Comparison of ENCODE assay signal across 2 cellular contexts in the genomic region with DNA sequence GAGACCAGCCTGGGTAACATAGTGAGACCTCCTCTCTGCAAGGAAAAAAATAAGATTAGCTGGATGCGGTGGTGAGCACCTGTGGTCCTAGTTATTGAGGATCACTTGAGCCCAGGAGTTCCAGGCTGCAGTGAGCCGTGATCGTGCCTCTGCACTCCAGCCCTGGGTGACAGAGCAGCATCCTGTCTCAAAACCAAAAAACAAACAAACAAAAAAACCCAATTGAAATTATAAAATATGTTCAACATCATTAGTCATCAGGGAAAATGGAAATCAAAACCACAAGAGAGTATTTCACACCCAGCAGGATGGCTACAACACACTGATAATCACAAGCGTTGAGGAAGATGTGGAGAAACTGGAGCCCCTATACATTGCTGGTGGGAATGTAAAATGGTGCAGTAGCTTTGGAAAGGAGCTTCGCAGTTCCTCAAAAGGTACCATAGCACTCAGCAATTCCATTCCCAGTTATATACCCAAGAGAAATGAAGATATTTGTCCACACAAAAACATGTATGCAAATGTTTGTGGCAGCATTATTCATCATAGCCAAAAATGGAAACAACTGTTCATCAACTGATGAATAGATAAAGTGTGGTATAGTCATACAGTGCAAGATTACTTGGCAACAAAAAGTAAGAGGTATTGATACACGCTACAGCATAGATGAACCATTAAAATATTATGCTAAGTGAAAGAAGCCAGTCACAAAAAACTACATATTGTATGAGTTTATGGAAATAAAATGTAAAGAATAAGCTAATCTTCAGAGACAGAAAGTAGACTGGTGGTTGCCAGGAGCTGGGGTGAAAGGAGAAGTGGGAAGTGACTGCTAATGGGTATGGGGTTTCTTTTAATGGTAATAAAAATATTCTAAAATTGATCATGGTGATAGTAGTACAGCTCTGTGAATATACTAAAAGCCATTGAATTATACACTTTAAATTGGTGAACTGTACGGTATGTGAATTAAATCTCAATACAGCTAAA.
TF ChIP-seq lines count a peak whose summit lies in the region.

No MANE protein-coding gene starts in this region.

TF ChIP-seq in WTC11, 78 proteins besides CTCF, POLR2A, EP300 and RAD21 (continued from another document and continues in another):
- TF ChIP-seq, protein P1, sequence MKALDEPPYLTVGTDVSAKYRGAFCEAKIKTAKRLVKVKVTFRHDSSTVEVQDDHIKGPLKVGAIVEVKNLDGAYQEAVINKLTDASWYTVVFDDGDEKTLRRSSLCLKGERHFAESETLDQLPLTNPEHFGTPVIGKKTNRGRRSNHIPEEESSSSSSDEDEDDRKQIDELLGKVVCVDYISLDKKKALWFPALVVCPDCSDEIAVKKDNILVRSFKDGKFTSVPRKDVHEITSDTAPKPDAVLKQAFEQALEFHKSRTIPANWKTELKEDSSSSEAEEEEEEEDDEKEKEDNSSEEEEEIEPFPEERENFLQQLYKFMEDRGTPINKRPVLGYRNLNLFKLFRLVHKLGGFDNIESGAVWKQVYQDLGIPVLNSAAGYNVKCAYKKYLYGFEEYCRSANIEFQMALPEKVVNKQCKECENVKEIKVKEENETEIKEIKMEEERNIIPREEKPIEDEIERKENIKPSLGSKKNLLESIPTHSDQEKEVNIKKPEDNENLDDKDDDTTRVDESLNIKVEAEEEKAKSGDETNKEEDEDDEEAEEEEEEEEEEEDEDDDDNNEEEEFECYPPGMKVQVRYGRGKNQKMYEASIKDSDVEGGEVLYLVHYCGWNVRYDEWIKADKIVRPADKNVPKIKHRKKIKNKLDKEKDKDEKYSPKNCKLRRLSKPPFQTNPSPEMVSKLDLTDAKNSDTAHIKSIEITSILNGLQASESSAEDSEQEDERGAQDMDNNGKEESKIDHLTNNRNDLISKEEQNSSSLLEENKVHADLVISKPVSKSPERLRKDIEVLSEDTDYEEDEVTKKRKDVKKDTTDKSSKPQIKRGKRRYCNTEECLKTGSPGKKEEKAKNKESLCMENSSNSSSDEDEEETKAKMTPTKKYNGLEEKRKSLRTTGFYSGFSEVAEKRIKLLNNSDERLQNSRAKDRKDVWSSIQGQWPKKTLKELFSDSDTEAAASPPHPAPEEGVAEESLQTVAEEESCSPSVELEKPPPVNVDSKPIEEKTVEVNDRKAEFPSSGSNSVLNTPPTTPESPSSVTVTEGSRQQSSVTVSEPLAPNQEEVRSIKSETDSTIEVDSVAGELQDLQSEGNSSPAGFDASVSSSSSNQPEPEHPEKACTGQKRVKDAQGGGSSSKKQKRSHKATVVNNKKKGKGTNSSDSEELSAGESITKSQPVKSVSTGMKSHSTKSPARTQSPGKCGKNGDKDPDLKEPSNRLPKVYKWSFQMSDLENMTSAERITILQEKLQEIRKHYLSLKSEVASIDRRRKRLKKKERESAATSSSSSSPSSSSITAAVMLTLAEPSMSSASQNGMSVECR (CRISPR knock-in tag; IDR thresholded peaks at IDR 0.05; ENCODE audit: borderline replicate concordance): no peak
- TF ChIP-seq, protein P2, sequence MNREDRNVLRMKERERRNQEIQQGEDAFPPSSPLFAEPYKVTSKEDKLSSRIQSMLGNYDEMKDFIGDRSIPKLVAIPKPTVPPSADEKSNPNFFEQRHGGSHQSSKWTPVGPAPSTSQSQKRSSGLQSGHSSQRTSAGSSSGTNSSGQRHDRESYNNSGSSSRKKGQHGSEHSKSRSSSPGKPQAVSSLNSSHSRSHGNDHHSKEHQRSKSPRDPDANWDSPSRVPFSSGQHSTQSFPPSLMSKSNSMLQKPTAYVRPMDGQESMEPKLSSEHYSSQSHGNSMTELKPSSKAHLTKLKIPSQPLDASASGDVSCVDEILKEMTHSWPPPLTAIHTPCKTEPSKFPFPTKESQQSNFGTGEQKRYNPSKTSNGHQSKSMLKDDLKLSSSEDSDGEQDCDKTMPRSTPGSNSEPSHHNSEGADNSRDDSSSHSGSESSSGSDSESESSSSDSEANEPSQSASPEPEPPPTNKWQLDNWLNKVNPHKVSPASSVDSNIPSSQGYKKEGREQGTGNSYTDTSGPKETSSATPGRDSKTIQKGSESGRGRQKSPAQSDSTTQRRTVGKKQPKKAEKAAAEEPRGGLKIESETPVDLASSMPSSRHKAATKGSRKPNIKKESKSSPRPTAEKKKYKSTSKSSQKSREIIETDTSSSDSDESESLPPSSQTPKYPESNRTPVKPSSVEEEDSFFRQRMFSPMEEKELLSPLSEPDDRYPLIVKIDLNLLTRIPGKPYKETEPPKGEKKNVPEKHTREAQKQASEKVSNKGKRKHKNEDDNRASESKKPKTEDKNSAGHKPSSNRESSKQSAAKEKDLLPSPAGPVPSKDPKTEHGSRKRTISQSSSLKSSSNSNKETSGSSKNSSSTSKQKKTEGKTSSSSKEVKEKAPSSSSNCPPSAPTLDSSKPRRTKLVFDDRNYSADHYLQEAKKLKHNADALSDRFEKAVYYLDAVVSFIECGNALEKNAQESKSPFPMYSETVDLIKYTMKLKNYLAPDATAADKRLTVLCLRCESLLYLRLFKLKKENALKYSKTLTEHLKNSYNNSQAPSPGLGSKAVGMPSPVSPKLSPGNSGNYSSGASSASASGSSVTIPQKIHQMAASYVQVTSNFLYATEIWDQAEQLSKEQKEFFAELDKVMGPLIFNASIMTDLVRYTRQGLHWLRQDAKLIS (CRISPR knock-in tag; IDR thresholded peaks at IDR 0.05; ENCODE audit: borderline replicate concordance): no peak
- TF ChIP-seq, protein P3, sequence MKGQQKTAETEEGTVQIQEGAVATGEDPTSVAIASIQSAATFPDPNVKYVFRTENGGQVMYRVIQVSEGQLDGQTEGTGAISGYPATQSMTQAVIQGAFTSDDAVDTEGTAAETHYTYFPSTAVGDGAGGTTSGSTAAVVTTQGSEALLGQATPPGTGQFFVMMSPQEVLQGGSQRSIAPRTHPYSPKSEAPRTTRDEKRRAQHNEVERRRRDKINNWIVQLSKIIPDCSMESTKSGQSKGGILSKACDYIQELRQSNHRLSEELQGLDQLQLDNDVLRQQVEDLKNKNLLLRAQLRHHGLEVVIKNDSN (CRISPR knock-in tag; IDR thresholded peaks at IDR 0.05): no peak
- TF ChIP-seq RELA (CRISPR knock-in tag; IDR thresholded peaks at IDR 0.05; ENCODE audit: borderline replicate concordance): no peak
- no peak for TF ChIP-seq GRHL2 (CRISPR knock-in tag; IDR thresholded peaks at IDR 0.05; ENCODE audit: insufficient replicate concordance, severe bottlenecking)
- TF ChIP-seq TCF7 (CRISPR knock-in tag; IDR thresholded peaks at IDR 0.05; ENCODE audit: low read depth): no peak
- TF ChIP-seq, protein P4, sequence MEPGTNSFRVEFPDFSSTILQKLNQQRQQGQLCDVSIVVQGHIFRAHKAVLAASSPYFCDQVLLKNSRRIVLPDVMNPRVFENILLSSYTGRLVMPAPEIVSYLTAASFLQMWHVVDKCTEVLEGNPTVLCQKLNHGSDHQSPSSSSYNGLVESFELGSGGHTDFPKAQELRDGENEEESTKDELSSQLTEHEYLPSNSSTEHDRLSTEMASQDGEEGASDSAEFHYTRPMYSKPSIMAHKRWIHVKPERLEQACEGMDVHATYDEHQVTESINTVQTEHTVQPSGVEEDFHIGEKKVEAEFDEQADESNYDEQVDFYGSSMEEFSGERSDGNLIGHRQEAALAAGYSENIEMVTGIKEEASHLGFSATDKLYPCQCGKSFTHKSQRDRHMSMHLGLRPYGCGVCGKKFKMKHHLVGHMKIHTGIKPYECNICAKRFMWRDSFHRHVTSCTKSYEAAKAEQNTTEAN (CRISPR knock-in tag; IDR thresholded peaks at IDR 0.05): no peak
- TF ChIP-seq FOXJ3 (CRISPR knock-in tag; IDR thresholded peaks at IDR 0.05; ENCODE audit: borderline replicate concordance): no peak

TF ChIP-seq in SK-N-SH treated with all-trans-retinoic acid at 6 μM for 48 hours, 23 proteins besides CTCF, POLR2A, EP300 and RAD21 (continued from another document):
- TF ChIP-seq, protein P5, sequence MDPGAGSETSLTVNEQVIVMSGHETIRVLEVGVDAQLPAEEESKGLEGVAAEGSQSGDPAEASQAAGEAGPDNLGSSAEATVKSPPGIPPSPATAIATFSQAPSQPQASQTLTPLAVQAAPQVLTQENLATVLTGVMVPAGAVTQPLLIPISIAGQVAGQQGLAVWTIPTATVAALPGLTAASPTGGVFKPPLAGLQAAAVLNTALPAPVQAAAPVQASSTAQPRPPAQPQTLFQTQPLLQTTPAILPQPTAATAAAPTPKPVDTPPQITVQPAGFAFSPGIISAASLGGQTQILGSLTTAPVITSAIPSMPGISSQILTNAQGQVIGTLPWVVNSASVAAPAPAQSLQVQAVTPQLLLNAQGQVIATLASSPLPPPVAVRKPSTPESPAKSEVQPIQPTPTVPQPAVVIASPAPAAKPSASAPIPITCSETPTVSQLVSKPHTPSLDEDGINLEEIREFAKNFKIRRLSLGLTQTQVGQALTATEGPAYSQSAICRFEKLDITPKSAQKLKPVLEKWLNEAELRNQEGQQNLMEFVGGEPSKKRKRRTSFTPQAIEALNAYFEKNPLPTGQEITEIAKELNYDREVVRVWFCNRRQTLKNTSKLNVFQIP (CRISPR knock-in tag; IDR thresholded peaks at IDR 0.05; ENCODE audit: borderline replicate concordance, low read depth): no peak
- TF ChIP-seq GLIS3 (CRISPR knock-in tag; IDR thresholded peaks at IDR 0.05) (no peak), ISL1 (CRISPR knock-in tag; IDR thresholded peaks at IDR 0.05) (no peak), PPARA (CRISPR knock-in tag; IDR thresholded peaks at IDR 0.05; ENCODE audit: borderline replicate concordance) (no peak), ZNF70 (CRISPR knock-in tag; IDR thresholded peaks at IDR 0.05) (no peak), BACH2 (CRISPR knock-in tag; IDR thresholded peaks at IDR 0.05; ENCODE audit: borderline replicate concordance) (no peak)
TF ChIP-seq in SK-N-SH treated with all-trans-retinoic acid at 6 μM for 48 hours: peak in this region for 0.
